ENCODE assay signal across 8 cellular contexts in the genomic region with DNA sequence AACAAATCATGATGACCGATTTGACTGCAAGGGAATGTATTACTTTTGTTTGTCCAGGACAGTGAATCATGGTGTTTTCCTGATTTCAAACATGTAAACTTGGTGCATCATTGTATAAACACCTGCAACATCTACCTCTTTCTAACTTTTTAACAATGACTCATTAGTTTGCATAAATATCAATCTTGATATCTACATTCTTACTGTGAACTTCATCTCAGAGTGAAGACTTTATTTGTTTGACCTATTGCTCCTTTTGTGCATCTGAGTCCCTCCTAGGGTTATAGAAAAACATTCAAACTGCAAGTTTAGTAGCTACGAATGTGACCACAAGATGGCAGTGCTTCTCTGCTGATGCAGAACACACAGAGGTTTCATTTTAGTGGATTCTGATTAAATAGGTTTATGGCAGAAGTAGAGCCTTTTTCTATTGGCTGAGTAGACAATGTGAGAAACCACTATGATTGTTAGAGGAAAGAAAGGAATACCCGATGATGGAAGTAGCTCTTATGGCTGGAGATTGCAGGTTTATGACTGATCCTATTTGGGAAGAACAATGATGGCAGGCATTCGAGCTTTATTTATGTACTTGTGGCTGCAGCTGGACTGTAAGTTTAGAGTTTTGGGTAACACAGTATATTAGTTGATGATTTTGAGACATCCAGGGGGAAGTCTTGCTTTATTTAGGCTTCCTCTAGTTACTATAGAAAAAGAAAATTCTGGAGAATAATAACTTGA.
DNase-seq lines count a peak whose midpoint lies in the region; ATAC-seq and TF ChIP-seq lines count a peak whose summit lies in the region.

No MANE protein-coding gene starts in this region.

- H3K4me1 ChIP-seq in SJSA1 (replicated peaks) (peaks cover 9% of the 10 kb centered on the region), ascending aorta (peaks cover 0 to 6% of the 10 kb centered on the region in 2 donors), hepatocyte (ENCODE audit: insufficient read depth) (peaks cover 7% of the 10 kb centered on the region), smooth muscle cell (ENCODE audit: low read depth) (no peaks in the 10 kb centered on the region)

- whole genome bisulfite sequencing in hepatocyte (ENCODE audit: low lambda C conversion rate, missing lambda C conversion rate), result 25% methylated on average over 4 of the region's 4 CpGs
- 24% methylated on average over 4 of the region's 4 CpGs for WGBS in smooth muscle cell (ENCODE audit: low lambda C conversion rate)

- H3K9ac ChIP-seq in smooth muscle cell (ENCODE audit: low read depth), result no peak overlapping the region

- H3K9me2 ChIP-seq in hepatocyte (replicated peaks; ENCODE audit: insufficient read depth), result no peaks in the 10 kb centered on the region

- DNase-seq in activated CD8-positive, alpha-beta memory T cell treated with anti-CD3 and anti-CD28 coated beads for 24 hours, result peak; percentile 59
- no peak for DNase-seq in activated CD8-positive, alpha-beta memory T cell treated with anti-CD3 and anti-CD28 coated beads, Interleukin-2, amount 50 U/mL, for 48 hours
- DNase-seq in SJSA1 (ENCODE audit: low read depth in 1 of 2, low spot score in 2 of 2) (peak; percentile 36 to 44), ascending aorta (ENCODE audit: low spot score in 2 of 2) (no peak), hepatocyte (ENCODE audit: low spot score) (peak; percentile 70), smooth muscle cell (lab: John Stamatoyannopoulos, UW; ENCODE audit: unreplicated experiment) (no peak), cortex of kidney (lab: John Stamatoyannopoulos, UW) (no peak)

- H3K79me2 ChIP-seq in hepatocyte, result no peaks in the 10 kb centered on the region
- H3K79me2 ChIP-seq in smooth muscle cell (ENCODE audit: low read depth), result no peaks in the 10 kb centered on the region

- H3K9me3 ChIP-seq in SJSA1 (replicated peaks), result no peaks in the 10 kb centered on the region
- H3K9me3 ChIP-seq in ascending aorta, result no peaks in the 10 kb centered on the region
- no peaks in the 10 kb centered on the region for H3K9me3 ChIP-seq in hepatocyte (ENCODE audit: low read depth)
- no peaks in the 10 kb centered on the region for H3K9me3 ChIP-seq in smooth muscle cell (replicated peaks; ENCODE audit: low read depth)

- no peak overlapping the region for H3K27ac ChIP-seq in SJSA1
- H3K27ac ChIP-seq in ascending aorta, result no peak overlapping the region
- H3K27ac ChIP-seq in hepatocyte, result no peak overlapping the region
- no peak overlapping the region for H3K27ac ChIP-seq in smooth muscle cell (ENCODE audit: low read depth)

- H3K36me3 ChIP-seq in SJSA1 (no peaks in the 10 kb centered on the region), ascending aorta (no peaks in the 10 kb centered on the region), hepatocyte (replicated peaks; ENCODE audit: insufficient read depth, low read depth) (no peaks in the 10 kb centered on the region), smooth muscle cell (ENCODE audit: low read depth) (no peaks in the 10 kb centered on the region)

- H3K27me3 ChIP-seq in SJSA1 (replicated peaks) (peaks cover 6% of the 10 kb centered on the region; the same call in 1 of the 2 replicates), ascending aorta (no peaks in the 10 kb centered on the region), hepatocyte (no peaks in the 10 kb centered on the region), smooth muscle cell (ENCODE audit: low read depth) (no peaks in the 10 kb centered on the region)

- peak overlapping the region; percentile 7 for H2AFZ ChIP-seq in hepatocyte
- peak overlapping the region; percentile 58 for H2AFZ ChIP-seq in smooth muscle cell (ENCODE audit: low read depth)

- intact Hi-C loops in ascending aorta (cut with DNase I), result loop anchor here (10.0 kb wide), 1 partner anchor 177 kb away; no protein-coding TSS in a partner anchor

- TF ChIP-seq CTCF in ascending aorta (IDR thresholded peaks at IDR 0.05) (peak in 2 of 3 experiments; percentile 52 to 61), hepatocyte (IDR thresholded peaks at IDR 0.05; ENCODE audit: poor library complexity) (peak; percentile 86), smooth muscle cell (IDR thresholded peaks at IDR 0.05; ENCODE audit: borderline replicate concordance, insufficient read depth, poor library complexity, severe bottlenecking) (peak; percentile 70)

- H4K20me1 ChIP-seq in hepatocyte (ENCODE audit: insufficient read depth, poor library complexity, severe bottlenecking) (no peaks in the 10 kb centered on the region), smooth muscle cell (ENCODE audit: low read depth) (no peaks in the 10 kb centered on the region)

- no peaks in the 10 kb centered on the region for H3F3A ChIP-seq in smooth muscle cell (ENCODE audit: low read depth)

- H3K4me3 ChIP-seq in SJSA1 (no peak overlapping the region), ascending aorta (peak overlapping the region in 1 of 2 donors; percentile 9), hepatocyte (no peak overlapping the region), smooth muscle cell (no peak overlapping the region)

- H3K4me2 ChIP-seq in hepatocyte, result peak overlapping the region; percentile 40
- peak overlapping the region; percentile 61 for H3K4me2 ChIP-seq in smooth muscle cell

- peak; percentile 75 for ATAC-seq in HG03378 (IDR thresholded peaks at IDR 0.05; ENCODE audit: unreplicated experiment)

Comparison
In these comparisons a context has a peak if more than half of its experiments do, and no peak if none do; other contexts are left out.
1. DNase-seq: peak in activated CD8-positive, alpha-beta memory T cell treated with anti-CD3 and anti-CD28 coated beads for 24 hours (single experiment), SJSA1 (2 of 2) and hepatocyte (single experiment); none in activated CD8-positive, alpha-beta memory T cell treated with anti-CD3 and anti-CD28 coated beads, Interleukin-2, amount 50 U/mL, for 48 hours (single experiment), ascending aorta (0 of 2), smooth muscle cell (single experiment) and cortex of kidney (single experiment).
2. Peak in every context shown above with its lines, with median percentiles within 50 percentile points of each other: CTCF ChIP-seq.